In genomic region chr2:120898496-120898895, GRCh38 we compare ENCODE assay signal across 20 cellular contexts.
"Had no signal": no experiment of that assay in that cellular context is flagged by ENCODE, and none has a peak within 500 bp of the region (broad histone marks: within the 10 kb centered on the region; RNA-seq: fewer than 3 reads in every experiment).

No MANE protein-coding gene starts in this region.

- H3K36me3 ChIP-seq: gastrocnemius medialis, heart left ventricle, lower lobe of right lung, prostate gland, right atrium auricular region, transverse colon, vagina had no signal

- H3K36me3 Mint-ChIP-seq: activated naive CD4-positive, alpha-beta T cell treated with anti-CD3 and anti-CD28 coated beads, Interleukin-2, amount 10 ng/mL, durations not matched to agents 7 days and 5 days had no signal

- H3K27ac Mint-ChIP-seq: activated CD4-positive, alpha-beta T cell treated with anti-CD3 and anti-CD28 coated beads, Interleukin-2, amount 10 ng/mL, durations not matched to agents 7 days and 5 days; activated CD8-positive, alpha-beta T cell treated with anti-CD3 and anti-CD28 coated beads, Interleukin-2, amount 10 ng/mL, durations not matched to agents 7 days and 5 days; activated naive CD4-positive, alpha-beta T cell treated with anti-CD3 and anti-CD28 coated beads, Interleukin-2, amount 10 ng/mL, durations not matched to agents 7 days and 5 days; stimulated activated naive CD8-positive, alpha-beta T cell treated with anti-CD3 and anti-CD28 coated beads, Interleukin-15, Interleukin-2, amounts not matched to agents 100 ng/mL and 50 ng/mL, for 24 hours had no signal

- H3K4me3 ChIP-seq: coronary artery, gastrocnemius medialis, heart left ventricle, lower lobe of right lung, prostate gland, right atrium auricular region, transverse colon, vagina had no signal

- FAIRE-seq: islet of Langerhans had no signal

- H3K9me3 ChIP-seq: gastrocnemius medialis, heart left ventricle, lower lobe of right lung, prostate gland, right atrium auricular region, transverse colon, vagina had no signal

- H3K27ac ChIP-seq: coronary artery, gastrocnemius medialis, heart left ventricle, lower lobe of right lung, prostate gland, right atrium auricular region, transverse colon, vagina had no signal

- H3K4me1 Mint-ChIP-seq: activated CD4-positive, alpha-beta T cell treated with anti-CD3 and anti-CD28 coated beads, Interleukin-2, amount 10 ng/mL, durations not matched to agents 7 days and 5 days; activated naive CD4-positive, alpha-beta T cell treated with anti-CD3 and anti-CD28 coated beads, Interleukin-2, amount 10 ng/mL, durations not matched to agents 7 days and 5 days had no signal

- H3K9me3 Mint-ChIP-seq: activated CD4-positive, alpha-beta T cell treated with anti-CD3 and anti-CD28 coated beads, Interleukin-2, amount 10 ng/mL, durations not matched to agents 7 days and 5 days; activated naive CD4-positive, alpha-beta T cell treated with anti-CD3 and anti-CD28 coated beads, Interleukin-2, amount 10 ng/mL, durations not matched to agents 7 days and 5 days; activated T-cell treated with anti-CD3 and anti-CD28 coated beads, Interleukin-2, amount 50 U/mL, for 4 hours; stimulated activated naive CD8-positive, alpha-beta T cell treated with anti-CD3 and anti-CD28 coated beads, Interleukin-15, Interleukin-2, amounts not matched to agents 100 ng/mL and 50 ng/mL, for 24 hours had no signal

- H3K27me3 ChIP-seq: gastrocnemius medialis, right atrium auricular region, transverse colon, vagina had no signal

- ATAC-seq: activated CD4-positive, CD25-positive, alpha-beta regulatory T cell treated with anti-CD3 and anti-CD28 coated beads, Interleukin-2, amount 50 U/mL, for 24 hours; activated CD8-positive, alpha-beta T cell treated with anti-CD3 and anti-CD28 coated beads, Interleukin-2, amount 10 ng/mL, durations not matched to agents 7 days and 5 days; activated T-cell treated with anti-CD3 and anti-CD28 coated beads, Interleukin-2, amount 50 U/mL, for 4 hours; esophagus mucosa; gastrocnemius medialis; heart left ventricle; left colon had no signal

- DNase-seq: activated CD4-positive, alpha-beta T cell treated with anti-CD3 and anti-CD28 coated beads, Interleukin-2, amount 10 ng/mL, durations not matched to agents 7 days and 5 days; activated CD8-positive, alpha-beta T cell treated with anti-CD3 and anti-CD28 coated beads, Interleukin-2, amount 10 ng/mL, durations not matched to agents 7 days and 5 days; activated effector memory CD4-positive, alpha-beta T cell treated with Interleukin-2 at 50 U/mL for 16 hours; activated naive CD4-positive, alpha-beta T cell treated with anti-CD3 and anti-CD28 coated beads, Interleukin-2, amount 10 ng/mL, durations not matched to agents 7 days and 5 days; activated T-cell treated with anti-CD3 and anti-CD28 coated beads, Interleukin-2, amount 50 U/mL, for 4 hours; effector CD4-positive, alpha-beta T cell; gastrocnemius medialis; heart left ventricle; left colon; T1000; transverse colon had no signal

- H3K4me3 Mint-ChIP-seq: activated CD4-positive, alpha-beta T cell treated with anti-CD3 and anti-CD28 coated beads, Interleukin-2, amount 10 ng/mL, durations not matched to agents 7 days and 5 days; activated CD8-positive, alpha-beta T cell treated with anti-CD3 and anti-CD28 coated beads, Interleukin-2, amount 10 ng/mL, durations not matched to agents 7 days and 5 days; activated naive CD4-positive, alpha-beta T cell treated with anti-CD3 and anti-CD28 coated beads, Interleukin-2, amount 10 ng/mL, durations not matched to agents 7 days and 5 days; activated T-cell treated with anti-CD3 and anti-CD28 coated beads, Interleukin-2, amount 50 U/mL, for 4 hours; stimulated activated naive CD8-positive, alpha-beta T cell treated with anti-CD3 and anti-CD28 coated beads, Interleukin-15, Interleukin-2, amounts not matched to agents 100 ng/mL and 50 ng/mL, for 24 hours had no signal

- H3K4me1 ChIP-seq: lower lobe of right lung, prostate gland, vagina had no signal

- H3K27me3 Mint-ChIP-seq: activated CD4-positive, alpha-beta T cell treated with anti-CD3 and anti-CD28 coated beads, Interleukin-2, amount 10 ng/mL, durations not matched to agents 7 days and 5 days; stimulated activated naive CD8-positive, alpha-beta T cell treated with anti-CD3 and anti-CD28 coated beads, Interleukin-15, Interleukin-2, amounts not matched to agents 100 ng/mL and 50 ng/mL, for 24 hours had no signal
